14 cellular contexts compared by ENCODE assay signal in the genomic region with DNA sequence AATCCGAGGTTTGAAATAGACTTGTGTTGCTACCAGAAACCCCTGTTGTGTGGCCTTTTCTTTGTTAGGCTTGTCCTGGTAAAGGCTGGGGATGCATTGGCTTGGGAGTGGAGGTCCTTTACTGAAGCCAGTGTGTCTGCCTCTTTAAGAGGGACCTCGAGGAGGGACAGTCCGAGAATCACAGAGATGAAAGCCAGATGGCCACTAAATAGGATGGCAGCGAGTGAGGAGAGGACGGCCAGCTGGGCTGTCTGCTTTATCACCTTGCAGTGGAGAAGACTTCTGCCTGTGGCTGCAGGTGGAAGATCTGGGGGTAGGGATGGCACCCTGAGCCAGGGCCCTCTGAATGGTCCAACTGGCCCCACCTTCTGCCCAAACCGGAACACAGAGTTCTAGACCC.
DNase-seq lines count a peak whose midpoint lies in the region; ATAC-seq, FAIRE-seq and TF ChIP-seq lines count a peak whose summit lies in the region.
"Had no signal": no experiment of that assay in that cellular context is flagged by ENCODE, and none has a peak within 500 bp of the region (broad histone marks: within the 10 kb centered on the region; RNA-seq: fewer than 3 reads in every experiment).

No MANE protein-coding gene starts in this region.

- intact Hi-C loops in kidney (cut with DNase I) (no loop called here), upper lobe of right lung (cut with DNase I) (no loop called here)

- no peaks in the 10 kb centered on the region for H3K27me3 ChIP-seq in upper lobe of right lung
- H3K27me3 ChIP-seq: BLaER1 treated with 17β-estradiol and CSF1 and Interleukin-3, amounts not matched to agents 10 nM and 100 nM had no signal

- H3K36me3 ChIP-seq in kidney (ENCODE audit: control insufficient read depth in 1 of 2, insufficient read depth in 2 of 2, low read length in 2 of 2): no peaks in the 10 kb centered on the region
- H3K36me3 ChIP-seq in upper lobe of right lung: no peaks in the 10 kb centered on the region
- H3K36me3 ChIP-seq: BLaER1 treated with 17β-estradiol and CSF1 and Interleukin-3, amounts not matched to agents 10 nM and 100 nM had no signal

- peak overlapping the region in 1 of 2 donors; percentile 38 for H3K9ac ChIP-seq in kidney (ENCODE audit: low read length in 2 of 2)
- H3K9ac ChIP-seq: BLaER1 treated with 17β-estradiol and CSF1 and Interleukin-3, amounts not matched to agents 10 nM and 100 nM had no signal

- no peak for TF ChIP-seq CTCF in kidney (IDR thresholded peaks at IDR 0.05; ENCODE audit: borderline replicate concordance, extremely low read depth, insufficient read depth)
- no peak for TF ChIP-seq CTCF in upper lobe of right lung (IDR thresholded peaks at IDR 0.05)

- peak overlapping the region; percentile 41 for H3K27ac ChIP-seq in angular gyrus (ENCODE audit: low read depth, low read length)
- peak overlapping the region; percentile 16 to 25 for H3K27ac ChIP-seq in kidney (ENCODE audit: low read depth in 2 of 2, low read length in 2 of 2)
- H3K27ac ChIP-seq in upper lobe of right lung: no peak overlapping the region
- H3K27ac ChIP-seq: BLaER1 treated with 17β-estradiol and CSF1 and Interleukin-3, amounts not matched to agents 10 nM and 100 nM had no signal

- no peaks in the 10 kb centered on the region for H3K9me3 ChIP-seq in kidney (ENCODE audit: control insufficient read depth in 1 of 2, low read length in 2 of 2)
- no peaks in the 10 kb centered on the region for H3K9me3 ChIP-seq in upper lobe of right lung
- H3K9me3 ChIP-seq: BLaER1 treated with 17β-estradiol and CSF1 and Interleukin-3, amounts not matched to agents 10 nM and 100 nM had no signal

- H3K4me1 ChIP-seq in kidney (ENCODE audit: control insufficient read depth in 1 of 2, insufficient read depth in 1 of 2, low read depth in 1 of 2, low read length in 2 of 2) (peaks cover 2 to 15% of the 10 kb centered on the region in 2 donors), upper lobe of right lung (no peaks in the 10 kb centered on the region)

- peak; percentile 36 to 82 for DNase-seq in NCI-H524 (lab: John Stamatoyannopoulos, UW)
- no peak for DNase-seq in kidney
- DNase-seq in retina: peak; percentile 70
- no peak for DNase-seq in upper lobe of right lung
- no peak for DNase-seq in NCI-H2196 (lab: John Stamatoyannopoulos, UW; ENCODE audit: unreplicated experiment)
- DNase-seq: EL, MV-4-11, NCI-H1436, NCI-H2081, NCI-H526 treated with DMSO at 0.1 percent for 48 hours had no signal

- H3K4me3 ChIP-seq in kidney (ENCODE audit: low read length in 2 of 2) (no peak overlapping the region), upper lobe of right lung (no peak overlapping the region)
- H3K4me3 ChIP-seq: BLaER1 treated with 17β-estradiol and CSF1 and Interleukin-3, amounts not matched to agents 10 nM and 100 nM had no signal

- no peak for FAIRE-seq in kidney (lab: Jason Lieb, UNC)

- no peak for ATAC-seq in upper lobe of right lung
- ATAC-seq in GM21717 (IDR thresholded peaks at IDR 0.05; ENCODE audit: unreplicated experiment): no peak
- ATAC-seq: HCT116 had no signal

Comparison
In these comparisons a context has a peak if more than half of its experiments do, and no peak if none do; other contexts are left out.
1. DNase-seq: peak in NCI-H524 (2 of 2) and retina (single experiment); none in kidney (single experiment), upper lobe of right lung (single experiment) and NCI-H2196 (single experiment).